ENCODE assay signal across 11 cellular contexts in genomic region chr5:73299665-73300435, GRCh38.
A peak's percentile ranks its signal among the peaks of the same experiment; 100 is the strongest.
DNase-seq lines count a peak whose midpoint lies in the region; ATAC-seq and TF ChIP-seq lines count a peak whose summit lies in the region.
"Had no signal": no experiment of that assay in that cellular context is flagged by ENCODE, and none has a peak within 500 bp of the region (broad histone marks: within the 10 kb centered on the region; RNA-seq: fewer than 3 reads in every experiment).

No MANE protein-coding gene starts in this region.

- no peak for ATAC-seq in activated CD8-positive, alpha-beta T cell treated with anti-CD3 and anti-CD28 coated beads, Interleukin-2, amount 10 ng/mL, durations not matched to agents 7 days and 5 days
- ATAC-seq in activated CD8-positive, alpha-beta T cell treated with anti-CD3 and anti-CD28 coated beads for 36 hours, result no peak
- no peak for ATAC-seq in HG02885 (IDR thresholded peaks at IDR 0.05; ENCODE audit: poor library complexity, unreplicated experiment)

- peak overlapping the region; percentile 79 for H3K4me2 ChIP-seq in smooth muscle cell

- peaks cover 18% of the 10 kb centered on the region for H3F3A ChIP-seq in smooth muscle cell (ENCODE audit: low read depth)

- H3K4me3 ChIP-seq in WI38 (ENCODE audit: low read depth, low read length), result peak overlapping the region; percentile 52
- H3K4me3 ChIP-seq in iPS-15b (ENCODE audit: low read depth, low read length), result peak overlapping the region; percentile 45
- peak overlapping the region; percentile 28 for H3K4me3 ChIP-seq in smooth muscle cell

- no peak for DNase-seq in activated CD8-positive, alpha-beta T cell treated with anti-CD3 and anti-CD28 coated beads, Interleukin-2, amount 10 ng/mL, durations not matched to agents 7 days and 5 days
- no peak for DNase-seq in activated CD8-positive, alpha-beta T cell treated with anti-CD3 and anti-CD28 coated beads for 36 hours
- DNase-seq in smooth muscle cell (lab: John Stamatoyannopoulos, UW; ENCODE audit: unreplicated experiment), result no peak
- no peak for DNase-seq in globus pallidus (ENCODE audit: low spot score)
- no peak for DNase-seq in CD1c-positive myeloid dendritic cell (ENCODE audit: extremely low spot score)
- DNase-seq: GF-D8; NCI-H2171 treated with DMSO at 0.1 percent for 48 hours; stimulated activated naive CD4-positive, alpha-beta T cell had no signal

- H3K9me3 Mint-ChIP-seq in activated CD8-positive, alpha-beta T cell treated with anti-CD3 and anti-CD28 coated beads, Interleukin-2, amount 10 ng/mL, durations not matched to agents 7 days and 5 days (ENCODE audit: insufficient read depth), result no peaks in the 10 kb centered on the region
- no peaks in the 10 kb centered on the region for H3K9me3 Mint-ChIP-seq in activated CD8-positive, alpha-beta T cell treated with anti-CD3 and anti-CD28 coated beads for 36 hours

- H3K4me3 Mint-ChIP-seq in activated CD8-positive, alpha-beta T cell treated with anti-CD3 and anti-CD28 coated beads, Interleukin-2, amount 10 ng/mL, durations not matched to agents 7 days and 5 days, result no peak overlapping the region
- H3K4me3 Mint-ChIP-seq in activated CD8-positive, alpha-beta T cell treated with anti-CD3 and anti-CD28 coated beads for 36 hours, result no peak overlapping the region

- peak overlapping the region; percentile 21 for H3K27ac Mint-ChIP-seq in activated CD8-positive, alpha-beta T cell treated with anti-CD3 and anti-CD28 coated beads, Interleukin-2, amount 10 ng/mL, durations not matched to agents 7 days and 5 days
- H3K27ac Mint-ChIP-seq in activated CD8-positive, alpha-beta T cell treated with anti-CD3 and anti-CD28 coated beads for 36 hours, result no peak overlapping the region

- H3K36me3 Mint-ChIP-seq in activated CD8-positive, alpha-beta T cell treated with anti-CD3 and anti-CD28 coated beads, Interleukin-2, amount 10 ng/mL, durations not matched to agents 7 days and 5 days (ENCODE audit: low read depth), result peaks cover 3% of the 10 kb centered on the region
- no peaks in the 10 kb centered on the region for H3K36me3 Mint-ChIP-seq in activated CD8-positive, alpha-beta T cell treated with anti-CD3 and anti-CD28 coated beads for 36 hours (ENCODE audit: low read depth)

- no peaks in the 10 kb centered on the region for H3K79me2 ChIP-seq in smooth muscle cell (ENCODE audit: low read depth)

- CTCF ChIA-PET in activated CD8-positive, alpha-beta T cell treated with anti-CD3 and anti-CD28 coated beads, Interleukin-2, amount 10 ng/mL, durations not matched to agents 7 days and 5 days (lab: Charles Lee), result no interaction called here
- CTCF ChIA-PET in activated CD8-positive, alpha-beta T cell treated with anti-CD3 and anti-CD28 coated beads for 36 hours (lab: Charles Lee), result interaction anchor here (0.9 to 3.2 kb wide), 3 partner anchors 83 to 156 kb away, joined by 3 to 13 read pairs (median 3); no protein-coding TSS in a partner anchor

- no peaks in the 10 kb centered on the region for H3K4me1 Mint-ChIP-seq in activated CD8-positive, alpha-beta T cell treated with anti-CD3 and anti-CD28 coated beads, Interleukin-2, amount 10 ng/mL, durations not matched to agents 7 days and 5 days (ENCODE audit: low read depth)
- H3K4me1 Mint-ChIP-seq in activated CD8-positive, alpha-beta T cell treated with anti-CD3 and anti-CD28 coated beads for 36 hours (ENCODE audit: low read depth), result peaks cover 17% of the 10 kb centered on the region

- H3K4me1 ChIP-seq in iPS-15b (ENCODE audit: control insufficient read depth, insufficient read depth, low read length), result peaks cover 17% of the 10 kb centered on the region
- H3K4me1 ChIP-seq in smooth muscle cell (ENCODE audit: low read depth), result peaks cover 32% of the 10 kb centered on the region

- H3K36me3 ChIP-seq in iPS-15b (ENCODE audit: control insufficient read depth, insufficient read depth, low read length), result no peaks in the 10 kb centered on the region
- no peaks in the 10 kb centered on the region for H3K36me3 ChIP-seq in smooth muscle cell (ENCODE audit: low read depth)

- peaks cover 85% of the 10 kb centered on the region for H3K27me3 Mint-ChIP-seq in activated CD8-positive, alpha-beta T cell treated with anti-CD3 and anti-CD28 coated beads, Interleukin-2, amount 10 ng/mL, durations not matched to agents 7 days and 5 days (ENCODE audit: low read depth)
- H3K27me3 Mint-ChIP-seq in activated CD8-positive, alpha-beta T cell treated with anti-CD3 and anti-CD28 coated beads for 36 hours, result peaks cover 84% of the 10 kb centered on the region

- H3K9ac ChIP-seq in iPS-15b (ENCODE audit: low read depth, low read length) (no peak overlapping the region), smooth muscle cell (ENCODE audit: low read depth) (no peak overlapping the region)

- intact Hi-C loops in activated CD8-positive, alpha-beta T cell treated with anti-CD3 and anti-CD28 coated beads for 36 hours (cut with micrococcal nuclease), result loop anchor here (2.0 to 5.0 kb wide), 3 partner anchors 68 to 147 kb away; no protein-coding TSS in a partner anchor

- H3K27me3 ChIP-seq in iPS-15b (ENCODE audit: control insufficient read depth, insufficient read depth, low read length) (peaks cover 99% of the 10 kb centered on the region), smooth muscle cell (ENCODE audit: low read depth) (peaks cover 62% of the 10 kb centered on the region)

- WGBS in smooth muscle cell (ENCODE audit: low lambda C conversion rate), result 4% methylated on average over 37 of the region's 37 CpGs

- POLR2A ChIA-PET in activated CD8-positive, alpha-beta T cell treated with anti-CD3 and anti-CD28 coated beads, Interleukin-2, amount 10 ng/mL, durations not matched to agents 7 days and 5 days (lab: Charles Lee), result no interaction called here
- POLR2A ChIA-PET in activated CD8-positive, alpha-beta T cell treated with anti-CD3 and anti-CD28 coated beads for 36 hours (lab: Charles Lee), result interaction anchor here (0.6 kb wide), 1 partner anchor 74 kb away, joined by 3 read pairs; no protein-coding TSS in a partner anchor

- no peaks in the 10 kb centered on the region for H4K20me1 ChIP-seq in smooth muscle cell (ENCODE audit: low read depth)

- no peak overlapping the region for H3K27ac ChIP-seq in smooth muscle cell (ENCODE audit: low read depth)

- no peak for TF ChIP-seq CTCF in activated CD8-positive, alpha-beta T cell treated with anti-CD3 and anti-CD28 coated beads for 36 hours (IDR thresholded peaks at IDR 0.05)
- no peak for TF ChIP-seq CTCF in WI38 (IDR thresholded peaks at IDR 0.05; ENCODE audit: low read depth, low read length)
- no peak for TF ChIP-seq CTCF in smooth muscle cell (IDR thresholded peaks at IDR 0.05; ENCODE audit: borderline replicate concordance, insufficient read depth, poor library complexity, severe bottlenecking)

- H2AFZ ChIP-seq in smooth muscle cell (ENCODE audit: low read depth), result peak overlapping the region; percentile 68

- H3K9me3 ChIP-seq in iPS-15b (ENCODE audit: control insufficient read depth, insufficient read depth, low read length), result no peaks in the 10 kb centered on the region
- H3K9me3 ChIP-seq in smooth muscle cell (replicated peaks; ENCODE audit: low read depth), result no peaks in the 10 kb centered on the region
